ENCODE assay signal across 18 cellular contexts in genomic region chr10:130226012-130226411, GRCh38.
"Had no signal": no experiment of that assay in that cellular context is flagged by ENCODE, and none has a peak within 500 bp of the region (broad histone marks: within the 10 kb centered on the region; RNA-seq: fewer than 3 reads in every experiment).

No MANE protein-coding gene starts in this region.

- H3K27ac Mint-ChIP-seq: immature natural killer cell; naive thymus-derived CD4-positive, alpha-beta T cell; nephron; neural progenitor cell; stimulated activated naive B cell treated with anti-CD40 and anti-IgM and Interleukin-4, amounts not matched to agents 10 μg/mL and 1 μg/mL and 100 μg/mL, for 72 hours; stimulated activated naive CD8-positive, alpha-beta T cell treated with anti-CD3 and anti-CD28 coated beads, Interleukin-15, Interleukin-2, amounts not matched to agents 100 ng/mL and 50 ng/mL, for 24 hours had no signal

- H3K9me3 Mint-ChIP-seq: immature natural killer cell had no signal

- H3K27ac ChIP-seq: dorsolateral prefrontal cortex, neural progenitor cell, psoas muscle, suprapubic skin, transverse colon had no signal

- H3K36me3 Mint-ChIP-seq: immature natural killer cell, neural progenitor cell had no signal

- H3K4me1 Mint-ChIP-seq: immature natural killer cell; nephron; neural progenitor cell; stimulated activated naive B cell treated with anti-CD40 and anti-IgM and Interleukin-4, amounts not matched to agents 10 μg/mL and 1 μg/mL and 100 μg/mL, for 72 hours had no signal

- H3K36me3 ChIP-seq: neural progenitor cell, suprapubic skin, transverse colon had no signal

- H3K4me3 Mint-ChIP-seq: immature natural killer cell; naive thymus-derived CD4-positive, alpha-beta T cell; nephron; neural progenitor cell; stimulated activated naive B cell treated with anti-CD40 and anti-IgM and Interleukin-4, amounts not matched to agents 10 μg/mL and 1 μg/mL and 100 μg/mL, for 72 hours; stimulated activated naive CD8-positive, alpha-beta T cell treated with anti-CD3 and anti-CD28 coated beads, Interleukin-15, Interleukin-2, amounts not matched to agents 100 ng/mL and 50 ng/mL, for 24 hours had no signal

- H2AFZ ChIP-seq: neural progenitor cell had no signal

- H3K4me3 ChIP-seq: dorsolateral prefrontal cortex, neural progenitor cell, psoas muscle, suprapubic skin, transverse colon had no signal

- H3K9ac ChIP-seq: neural progenitor cell had no signal

- H3K4me1 ChIP-seq: neural progenitor cell, psoas muscle, suprapubic skin, transverse colon had no signal

- H3K27me3 Mint-ChIP-seq: stimulated activated naive CD8-positive, alpha-beta T cell treated with anti-CD3 and anti-CD28 coated beads, Interleukin-15, Interleukin-2, amounts not matched to agents 100 ng/mL and 50 ng/mL, for 24 hours had no signal

- DNase-seq: dorsolateral prefrontal cortex; effector CD4-positive, alpha-beta T cell; hypothalamus; immature natural killer cell; mesenchymal stem cell; midbrain; naive thymus-derived CD4-positive, alpha-beta T cell; psoas muscle; right cardiac atrium; small intestine; stimulated activated CD4-positive, alpha-beta T cell treated with anti-CD3 and anti-CD28 coated beads, Interleukin-15, amount 100 ng/mL, for 24 hours; stimulated activated CD4-positive, alpha-beta T cell treated with anti-CD3 and anti-CD28 coated beads, Interleukin-2, amount 100 ng/mL, for 48 hours; stimulated activated naive B cell treated with anti-CD40 and anti-IgM and Interleukin-4, amounts not matched to agents 10 μg/mL and 1 μg/mL and 100 μg/mL, for 72 hours; transverse colon had no signal

- H3K27me3 ChIP-seq: dorsolateral prefrontal cortex, neural progenitor cell, suprapubic skin, transverse colon had no signal

- H3K4me2 ChIP-seq: neural progenitor cell had no signal

- ATAC-seq: naive thymus-derived CD4-positive, alpha-beta T cell; psoas muscle; right cardiac atrium; stimulated activated naive B cell treated with anti-CD40 and anti-IgM and Interleukin-4, amounts not matched to agents 10 μg/mL and 1 μg/mL and 100 μg/mL, for 72 hours had no signal
